ENCODE assay signal across 21 cellular contexts in the genomic region with DNA sequence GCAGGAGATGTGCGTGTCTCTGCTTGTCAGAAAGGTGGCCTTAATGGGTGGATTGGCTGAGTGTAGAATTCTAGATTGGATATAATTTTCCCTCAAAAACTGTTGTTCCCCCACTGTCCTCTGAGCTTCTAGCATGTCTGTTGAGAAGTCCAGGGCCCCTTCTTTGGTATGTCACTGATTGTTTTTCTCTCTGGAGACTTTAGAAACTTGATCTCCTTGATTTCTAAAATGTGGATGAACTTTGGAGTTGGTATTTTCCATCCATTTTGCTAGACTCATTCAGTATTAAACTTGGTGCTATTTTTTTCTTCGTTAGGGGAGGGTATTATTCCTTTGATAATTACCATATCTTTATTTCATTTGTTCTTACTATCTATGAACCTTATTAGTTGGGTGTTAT.
DNase-seq lines count a peak whose midpoint lies in the region; ATAC-seq, FAIRE-seq and TF ChIP-seq lines count a peak whose summit lies in the region.
"Had no signal": no experiment of that assay in that cellular context is flagged by ENCODE, and none has a peak within 500 bp of the region (broad histone marks: within the 10 kb centered on the region; RNA-seq: fewer than 3 reads in every experiment).

No MANE protein-coding gene starts in this region.

- TF ChIP-seq CTCF in nephron (IDR thresholded peaks at IDR 0.05; ENCODE audit: unreplicated experiment in 3 of 3) (no peak), kidney (IDR thresholded peaks at IDR 0.05; ENCODE audit: borderline replicate concordance, extremely low read depth, insufficient read depth) (no peak)

- no peaks in the 10 kb centered on the region for H3K36me3 ChIP-seq in kidney (ENCODE audit: control insufficient read depth in 1 of 2, insufficient read depth in 2 of 2, low read length in 2 of 2)
- H3K36me3 ChIP-seq: colonic mucosa, neutrophil had no signal

- H3K27ac Mint-ChIP-seq in activated CD4-positive, alpha-beta T cell treated with anti-CD3 and anti-CD28 coated beads, Interleukin-2, amount 10 ng/mL, durations not matched to agents 24 days and 14 days: peak overlapping the region; percentile 67
- peak overlapping the region; percentile 42 for H3K27ac Mint-ChIP-seq in activated naive CD8-positive, alpha-beta T cell
- peak overlapping the region; percentile 36 to 60 (median 40) for H3K27ac Mint-ChIP-seq in nephron
- no peak overlapping the region for H3K27ac Mint-ChIP-seq in stimulated activated effector memory CD8-positive, alpha-beta T cell treated with anti-CD3 and anti-CD28 coated beads, Interleukin-12 subunit alpha, Interleukin-12 subunit beta, amount 100 ng/mL, for 72 hours
- H3K27ac Mint-ChIP-seq: activated CD8-positive, alpha-beta memory T cell treated with anti-CD3 and anti-CD28 coated beads, Interleukin-2, amount 10 ng/mL, durations not matched to agents 7 days and 5 days; mesothelial cell of epicardium had no signal

- H3K36me3 Mint-ChIP-seq in activated CD4-positive, alpha-beta T cell treated with anti-CD3 and anti-CD28 coated beads, Interleukin-2, amount 10 ng/mL, durations not matched to agents 24 days and 14 days (ENCODE audit: low read depth): peaks cover 3% of the 10 kb centered on the region
- H3K36me3 Mint-ChIP-seq in activated naive CD8-positive, alpha-beta T cell: peaks cover 3% of the 10 kb centered on the region
- H3K36me3 Mint-ChIP-seq in nephron (ENCODE audit: low read depth): peaks cover 6% of the 10 kb centered on the region
- peaks cover 12% of the 10 kb centered on the region for H3K36me3 Mint-ChIP-seq in stimulated activated effector memory CD8-positive, alpha-beta T cell treated with anti-CD3 and anti-CD28 coated beads, Interleukin-12 subunit alpha, Interleukin-12 subunit beta, amount 100 ng/mL, for 72 hours

- H3K9me3 Mint-ChIP-seq in activated CD4-positive, alpha-beta T cell treated with anti-CD3 and anti-CD28 coated beads, Interleukin-2, amount 10 ng/mL, durations not matched to agents 24 days and 14 days: no peaks in the 10 kb centered on the region
- H3K9me3 Mint-ChIP-seq in activated naive CD8-positive, alpha-beta T cell (ENCODE audit: low read depth): no peaks in the 10 kb centered on the region
- H3K9me3 Mint-ChIP-seq in nephron: no peaks in the 10 kb centered on the region
- H3K9me3 Mint-ChIP-seq in stimulated activated effector memory CD8-positive, alpha-beta T cell treated with anti-CD3 and anti-CD28 coated beads, Interleukin-12 subunit alpha, Interleukin-12 subunit beta, amount 100 ng/mL, for 72 hours: no peaks in the 10 kb centered on the region
- H3K9me3 Mint-ChIP-seq: mesothelial cell of epicardium had no signal

- intact Hi-C loops in activated CD4-positive, alpha-beta T cell treated with anti-CD3 and anti-CD28 coated beads, Interleukin-2, amount 10 ng/mL, durations not matched to agents 24 days and 14 days (cut with micrococcal nuclease): no loop called here
- intact Hi-C loops in kidney (cut with DNase I): no loop called here

- H3K9ac ChIP-seq in kidney (ENCODE audit: low read length in 2 of 2): no peak overlapping the region

- H3K4me1 Mint-ChIP-seq in activated CD4-positive, alpha-beta T cell treated with anti-CD3 and anti-CD28 coated beads, Interleukin-2, amount 10 ng/mL, durations not matched to agents 24 days and 14 days: peaks cover 33% of the 10 kb centered on the region
- peaks cover 92% of the 10 kb centered on the region for H3K4me1 Mint-ChIP-seq in activated naive CD8-positive, alpha-beta T cell (ENCODE audit: low read depth)
- H3K4me1 Mint-ChIP-seq in nephron: peaks cover 92% of the 10 kb centered on the region
- H3K4me1 Mint-ChIP-seq in stimulated activated effector memory CD8-positive, alpha-beta T cell treated with anti-CD3 and anti-CD28 coated beads, Interleukin-12 subunit alpha, Interleukin-12 subunit beta, amount 100 ng/mL, for 72 hours: peaks cover 81% of the 10 kb centered on the region

- H3K27ac ChIP-seq in kidney (ENCODE audit: low read depth in 2 of 2, low read length in 2 of 2): no peak overlapping the region
- H3K27ac ChIP-seq: A549, body of pancreas, colonic mucosa, neutrophil had no signal

- H3K4me3 Mint-ChIP-seq in activated CD4-positive, alpha-beta T cell treated with anti-CD3 and anti-CD28 coated beads, Interleukin-2, amount 10 ng/mL, durations not matched to agents 24 days and 14 days: peak overlapping the region; percentile 43
- peak overlapping the region; percentile 8 for H3K4me3 Mint-ChIP-seq in activated naive CD8-positive, alpha-beta T cell
- H3K4me3 Mint-ChIP-seq in nephron: peak overlapping the region in 1 of 3 experiments; percentile 20
- H3K4me3 Mint-ChIP-seq in stimulated activated effector memory CD8-positive, alpha-beta T cell treated with anti-CD3 and anti-CD28 coated beads, Interleukin-12 subunit alpha, Interleukin-12 subunit beta, amount 100 ng/mL, for 72 hours: no peak overlapping the region
- H3K4me3 Mint-ChIP-seq: activated CD8-positive, alpha-beta memory T cell treated with anti-CD3 and anti-CD28 coated beads, Interleukin-2, amount 10 ng/mL, durations not matched to agents 7 days and 5 days; mesothelial cell of epicardium had no signal

- FAIRE-seq in GM18507 (lab: Jason Lieb, UNC) (peak; percentile 42), kidney (lab: Jason Lieb, UNC) (no peak)
- FAIRE-seq: A549 had no signal

- no peaks in the 10 kb centered on the region for H3K9me3 ChIP-seq in kidney (ENCODE audit: control insufficient read depth in 1 of 2, low read length in 2 of 2)
- H3K9me3 ChIP-seq: A549, body of pancreas, colonic mucosa, neutrophil had no signal

- no peak for DNase-seq in activated CD4-positive, alpha-beta T cell treated with anti-CD3 and anti-CD28 coated beads, Interleukin-2, amount 10 ng/mL, durations not matched to agents 24 days and 14 days
- no peak for DNase-seq in activated CD4-positive, alpha-beta T cell treated with anti-CD3 and anti-CD28 coated beads, Interleukin-2, amount 50 U/mL, for 4 hours
- DNase-seq in GM18507 (ENCODE audit: extremely low spot score, insufficient read length, low read depth) (no peak), kidney (no peak), SHP77 treated with DMSO at 0.1 percent for 48 hours (lab: John Stamatoyannopoulos, UW) (no peak)
- no peak for DNase-seq in stimulated activated effector memory CD8-positive, alpha-beta T cell treated with anti-CD3 and anti-CD28 coated beads, Interleukin-12 subunit alpha, Interleukin-12 subunit beta, amount 100 ng/mL, for 72 hours (ENCODE audit: low spot score in 2 of 2)
- DNase-seq: activated CD8-positive, alpha-beta memory T cell treated with anti-CD3 and anti-CD28 coated beads, Interleukin-2, amount 10 ng/mL, durations not matched to agents 7 days and 5 days; activated naive CD4-positive, alpha-beta T cell; body of pancreas; colonic mucosa; left cardiac atrium; NCI-H2171; NCI-H526 treated with DMSO at 0.1 percent for 48 hours; SIG-M5; stimulated activated naive CD4-positive, alpha-beta T cell; trophoblast cell had no signal

- H3K4me1 ChIP-seq in kidney (ENCODE audit: control insufficient read depth in 1 of 2, insufficient read depth in 1 of 2, low read depth in 1 of 2, low read length in 2 of 2): peaks cover 33 to 41% of the 10 kb centered on the region in 2 donors
- H3K4me1 ChIP-seq: colonic mucosa had no signal

- ATAC-seq in stimulated activated effector memory CD8-positive, alpha-beta T cell treated with anti-CD3 and anti-CD28 coated beads, Interleukin-12 subunit alpha, Interleukin-12 subunit beta, amount 100 ng/mL, for 72 hours: no peak
- ATAC-seq: A549; activated CD8-positive, alpha-beta memory T cell treated with anti-CD3 and anti-CD28 coated beads, Interleukin-2, amount 10 ng/mL, durations not matched to agents 7 days and 5 days; body of pancreas; left cardiac atrium had no signal

- H3K27me3 Mint-ChIP-seq in activated CD4-positive, alpha-beta T cell treated with anti-CD3 and anti-CD28 coated beads, Interleukin-2, amount 10 ng/mL, durations not matched to agents 24 days and 14 days: no peaks in the 10 kb centered on the region
- H3K27me3 Mint-ChIP-seq in activated naive CD8-positive, alpha-beta T cell: no peaks in the 10 kb centered on the region
- no peaks in the 10 kb centered on the region for H3K27me3 Mint-ChIP-seq in nephron (ENCODE audit: low read depth)
- H3K27me3 Mint-ChIP-seq: activated CD8-positive, alpha-beta memory T cell treated with anti-CD3 and anti-CD28 coated beads, Interleukin-2, amount 10 ng/mL, durations not matched to agents 7 days and 5 days had no signal

- H3K4me3 ChIP-seq in kidney (ENCODE audit: low read length in 2 of 2): no peak overlapping the region
- H3K4me3 ChIP-seq: A549, body of pancreas, colonic mucosa had no signal
